Comparison of ENCODE assay signal across 27 cellular contexts in the genomic region with DNA sequence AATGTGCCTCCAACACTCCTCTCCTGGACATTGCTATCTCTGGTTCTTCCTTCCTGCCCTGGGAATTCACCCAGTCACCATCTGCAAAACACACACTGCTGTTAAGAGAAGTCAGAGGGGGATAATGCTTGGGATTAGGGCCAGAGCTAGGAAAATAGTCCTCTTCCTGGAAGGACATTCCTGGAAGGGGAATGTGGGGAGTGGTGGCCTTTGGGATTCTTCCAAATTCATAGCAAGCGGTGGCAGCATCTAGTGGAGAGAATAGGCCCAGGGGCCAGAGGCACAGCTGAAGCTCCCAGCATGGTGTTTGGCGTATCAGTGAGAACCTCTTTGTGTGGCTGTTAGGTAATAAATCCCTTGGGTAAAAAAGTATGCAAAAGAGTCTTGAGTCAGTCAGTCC. TPM values are rescaled to one million over a fixed set of nuclear protein-coding genes. Genes with fewer than 3 reads are reported as not detected.
DNase-seq lines count a peak whose midpoint lies in the region; ATAC-seq and TF ChIP-seq lines count a peak whose summit lies in the region.
"Had no signal": no experiment of that assay in that cellular context is flagged by ENCODE, and none has a peak within 500 bp of the region (broad histone marks: within the 10 kb centered on the region; RNA-seq: fewer than 3 reads in every experiment).

No MANE protein-coding gene starts in this region.

- POLR2A ChIA-PET in A673 (lab: Charles Lee; ENCODE audit: low non-redundant PET), result no interaction called here

- H3F3A ChIP-seq in GM23248 (ENCODE audit: insufficient read depth), result no peaks in the 10 kb centered on the region

- peak overlapping the region; percentile 8 for H3K27ac Mint-ChIP-seq in chondrocyte (ENCODE audit: unreplicated experiment)
- H3K27ac Mint-ChIP-seq: naive thymus-derived CD4-positive, alpha-beta T cell; T-helper 2 cell treated with Interferon-gamma antibody and Interleukin-4, amounts not matched to agents 5 μg/mL and 100 μg/mL, for 36 hours had no signal

- intact Hi-C loops in A673 (cut with micrococcal nuclease; ENCODE audit: unreplicated experiment), result no loop called here

- H3K4me2 ChIP-seq in GM23248 (ENCODE audit: unreplicated experiment), result no peak overlapping the region

- H3K27me3 Mint-ChIP-seq in chondrocyte (ENCODE audit: low read depth), result no peaks in the 10 kb centered on the region

- no TSS peak for BruUV-seq in A673 (replicated peaks; lab: Mats Ljungman, UMichigan)

- H3K27me3 ChIP-seq in A673 (replicated peaks; ENCODE audit: insufficient read depth, low read depth, low read length, poor library complexity) (no peaks in the 10 kb centered on the region), GM23248 (replicated peaks; ENCODE audit: insufficient read depth) (no peaks in the 10 kb centered on the region)
- H3K27me3 ChIP-seq: brain microvascular endothelial cell had no signal

- H3K79me2 ChIP-seq in GM23248 (ENCODE audit: insufficient read depth), result no peaks in the 10 kb centered on the region

- CTCF ChIA-PET in A673 (lab: Charles Lee), result no interaction called here

- H3K9me3 ChIP-seq in A673 (ENCODE audit: low read depth, low read length, poor library complexity, severe bottlenecking) (no peaks in the 10 kb centered on the region), GM23248 (ENCODE audit: low read depth) (no peaks in the 10 kb centered on the region)

- TF ChIP-seq CTCF in A673 (conservative IDR thresholded peaks at IDR 0.05; ENCODE audit: low read depth, low read length), result no peak
- TF ChIP-seq CTCF in chondrocyte (IDR thresholded peaks at IDR 0.05), result no peak

- H3K4me3 Mint-ChIP-seq in chondrocyte (ENCODE audit: unreplicated experiment), result no peak overlapping the region
- H3K4me3 Mint-ChIP-seq: naive thymus-derived CD4-positive, alpha-beta T cell; T-helper 2 cell treated with Interferon-gamma antibody and Interleukin-4, amounts not matched to agents 5 μg/mL and 100 μg/mL, for 36 hours had no signal

- H2AFZ ChIP-seq in GM23248, result no peak overlapping the region

- H3K9ac ChIP-seq in GM23248, result no peak overlapping the region

- H3K9me3 Mint-ChIP-seq in chondrocyte (ENCODE audit: low read depth), result peaks cover 2% of the 10 kb centered on the region
- H3K9me3 Mint-ChIP-seq: naive thymus-derived CD4-positive, alpha-beta T cell; T-helper 2 cell treated with Interferon-gamma antibody and Interleukin-4, amounts not matched to agents 5 μg/mL and 100 μg/mL, for 36 hours had no signal

- no peaks in the 10 kb centered on the region for H3K36me3 Mint-ChIP-seq in chondrocyte (ENCODE audit: low read depth)
- H3K36me3 Mint-ChIP-seq: naive thymus-derived CD4-positive, alpha-beta T cell had no signal

- H3K4me1 ChIP-seq in A673 (ENCODE audit: insufficient read depth, low read length, poor library complexity, severe bottlenecking) (peaks cover 5% of the 10 kb centered on the region), GM23248 (ENCODE audit: insufficient read depth) (no peaks in the 10 kb centered on the region)

- ATAC-seq in left lobe of liver (peak; percentile 45), HG03469 (IDR thresholded peaks at IDR 0.05; ENCODE audit: unreplicated experiment) (no peak), HG02885 (IDR thresholded peaks at IDR 0.05; ENCODE audit: poor library complexity, unreplicated experiment) (no peak), GM19395 (IDR thresholded peaks at IDR 0.05; ENCODE audit: unreplicated experiment) (no peak)
- ATAC-seq: naive thymus-derived CD4-positive, alpha-beta T cell had no signal

- no peaks in the 10 kb centered on the region for H4K20me1 ChIP-seq in GM23248 (ENCODE audit: insufficient read depth)

- no peak overlapping the region for H3K27ac ChIP-seq in A673 (ENCODE audit: low read depth, low read length, poor library complexity, severe bottlenecking)
- H3K27ac ChIP-seq in GM23248, result no peak overlapping the region
- H3K27ac ChIP-seq: brain microvascular endothelial cell, C4-2B, coronary artery had no signal

- peaks cover 10% of the 10 kb centered on the region for H3K4me1 Mint-ChIP-seq in chondrocyte (ENCODE audit: low read depth)
- H3K4me1 Mint-ChIP-seq: naive thymus-derived CD4-positive, alpha-beta T cell had no signal

- no peak overlapping the region for H3K4me3 ChIP-seq in A673 (ENCODE audit: low read depth, low read length, poor library complexity, severe bottlenecking)
- no peak overlapping the region for H3K4me3 ChIP-seq in GM23248
- H3K4me3 ChIP-seq: coronary artery had no signal

- DNase-seq in A673 (ENCODE audit: low spot score) (peak; percentile 70), GM23248 (peak; percentile 4), chondrocyte (ENCODE audit: low spot score) (no peak), left lobe of liver (ENCODE audit: low spot score) (no peak), DMS79 (lab: John Stamatoyannopoulos, UW) (no peak)
- DNase-seq: ACHN; activated CD4-positive, alpha-beta T cell treated with anti-CD3 and anti-CD28 coated beads for 48 hours; activated naive CD4-positive, alpha-beta T cell; activated T-cell treated with anti-CD3 and anti-CD28 coated beads, Interleukin-2, amount 50 U/mL, for 48 hours; brain microvascular endothelial cell; Calu3; Kasumi-1; kidney glomerular epithelial cell; MV-4-11; naive thymus-derived CD4-positive, alpha-beta T cell; NCI-H1694; NCI-H2171; NCI-H524; stimulated activated CD4-positive, alpha-beta T cell treated with anti-CD3 and anti-CD28 coated beads, Interleukin-12 subunit alpha, Interleukin-12 subunit beta, amount 100 ng/mL, for 4 hours; stimulated activated CD4-positive, alpha-beta T cell treated with anti-CD3 and anti-CD28 coated beads, Interleukin-4, amount 100 ng/mL, for 24 hours; stimulated activated naive CD4-positive, alpha-beta T cell had no signal

- H3K36me3 ChIP-seq in A673 (ENCODE audit: insufficient read depth, low read length, poor library complexity, severe bottlenecking), result no peaks in the 10 kb centered on the region
- no peaks in the 10 kb centered on the region for H3K36me3 ChIP-seq in GM23248 (ENCODE audit: low read depth)
- H3K36me3 ChIP-seq: brain microvascular endothelial cell had no signal

- in situ Hi-C loops in GM23248 (cut with MboI), result no loop called here

- H3K9me2 ChIP-seq in GM23248 (ENCODE audit: insufficient read depth), result no peaks in the 10 kb centered on the region

- 13% methylated on average over 2 of the region's 2 CpGs for WGBS in GM23248 (ENCODE audit: low coverage in 1 of 2, low lambda C conversion rate in 2 of 2, missing lambda C conversion rate in 2 of 2), 2 experiments

RNA-seq across cellular contexts. Expression of gene SHROOM4, which starts 34.3 kb away (rescaled TPM):
- total RNA-seq in A673 (2021) (7.0 and 7.2 TPM in 2 replicates), chondrocyte (5.5 to 7.5 TPM (median 6.4 TPM) in 3 replicates), left lobe of liver (0.75 TPM)
- 1.1 and 1.7 TPM in 2 replicates for total RNA-seq in GM23248 (2014; rRNA removed; shearing (Covaris generic))
- polyA plus RNA-seq in GM23248 (2016; fragmentation: Nextera tagmentation; extraction: Ambion mirVana), result 0.55 and 0.67 TPM in 2 replicates
- polyA plus RNA-seq: naive thymus-derived CD4-positive, alpha-beta T cell had no signal

Comparison
In these comparisons a context has a peak if more than half of its experiments do, and no peak if none do; other contexts are left out.
1. DNase-seq: peak in A673 (single experiment) and GM23248 (single experiment); none in chondrocyte (single experiment), left lobe of liver (single experiment) and DMS79 (single experiment).